21 cellular contexts compared by ENCODE assay signal in the genomic region with DNA sequence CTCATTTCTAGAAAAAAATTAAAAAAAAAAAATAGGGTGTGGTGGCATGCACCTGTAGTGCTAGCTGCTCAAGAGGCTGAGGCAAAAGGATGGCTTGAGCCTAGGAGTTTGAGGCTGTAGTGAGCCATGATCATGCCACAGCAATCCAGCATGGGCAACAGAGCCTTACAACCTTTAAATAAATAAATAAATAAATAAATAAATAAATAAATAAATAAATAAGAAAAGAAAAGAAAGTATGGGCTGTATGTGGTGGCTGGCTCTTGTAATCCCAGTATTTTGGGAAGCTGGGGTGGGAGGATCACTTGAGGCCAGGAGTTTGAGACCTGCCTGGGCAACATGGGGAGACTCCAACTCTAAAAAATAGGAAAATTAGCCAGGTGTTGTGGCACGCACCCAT.
DNase-seq lines count a peak whose midpoint lies in the region; ATAC-seq, FAIRE-seq and TF ChIP-seq lines count a peak whose summit lies in the region.
"Had no signal": no experiment of that assay in that cellular context is flagged by ENCODE, and none has a peak within 500 bp of the region (broad histone marks: within the 10 kb centered on the region; RNA-seq: fewer than 3 reads in every experiment).

No MANE protein-coding gene starts in this region.

- H3K27me3 Mint-ChIP-seq in T-helper 17 cell = no peaks in the 10 kb centered on the region
- H3K27me3 Mint-ChIP-seq: CD4-positive, alpha-beta T cell had no signal

- H3K4me3 Mint-ChIP-seq in T-helper 17 cell = no peak overlapping the region
- H3K4me3 Mint-ChIP-seq: CD4-positive, alpha-beta T cell; CD8-positive, alpha-beta T cell had no signal

- no peaks in the 10 kb centered on the region for H3K27me3 ChIP-seq in H7 (ENCODE audit: control insufficient read depth, insufficient read depth, low read length)
- H3K27me3 ChIP-seq: BE2C, BLaER1 had no signal

- H3K4me3 ChIP-seq in LNCaP clone FGC (ENCODE audit: low read depth, low read length) (peak overlapping the region; percentile 60), H7 (ENCODE audit: insufficient read depth, low read depth, low read length) (no peak overlapping the region)
- H3K4me3 ChIP-seq: BLaER1 had no signal

- FAIRE-seq in GM12891 (lab: Jason Lieb, UNC) = no peak
- FAIRE-seq: A204.1, G401.6, GM12892, GM18507 had no signal

- peak overlapping the region; percentile 35; the same call in 1 of the 2 replicates for H3K27ac ChIP-seq in C4-2B
- H3K27ac ChIP-seq: BLaER1 had no signal

- ATAC-seq in T-helper 17 cell = no peak
- ATAC-seq: CD8-positive, alpha-beta T cell had no signal

- peaks cover 2% of the 10 kb centered on the region for H3K9me3 ChIP-seq in T-helper 17 cell (ENCODE audit: control insufficient read depth, low read length, poor library complexity, severe bottlenecking)
- H3K9me3 ChIP-seq: BE2C, BLaER1, Caco-2 had no signal

- H3K36me3 Mint-ChIP-seq in T-helper 17 cell (ENCODE audit: low read depth) = no peaks in the 10 kb centered on the region
- H3K36me3 Mint-ChIP-seq: CD8-positive, alpha-beta T cell had no signal

- H3K4me1 Mint-ChIP-seq in T-helper 17 cell = no peaks in the 10 kb centered on the region

- TF ChIP-seq CTCF in C4-2B (conservative IDR thresholded peaks at IDR 0.05) (no peak), LNCaP clone FGC (IDR thresholded peaks at IDR 0.05; ENCODE audit: control insufficient read depth, extremely low read depth, insufficient read depth) (no peak)

- DNase-seq in DMS53 treated with DMSO at 0.1 percent for 48 hours (lab: John Stamatoyannopoulos, UW; ENCODE audit: unreplicated experiment) = peak; percentile 49
- DNase-seq in LNCaP clone FGC (ENCODE audit: low read depth) = no peak
- DNase-seq in T-helper 17 cell = no peak
- no peak for DNase-seq in NCI-H1694 (lab: John Stamatoyannopoulos, UW)
- no peak for DNase-seq in H7
- DNase-seq in GM12891 (ENCODE audit: insufficient read length, low spot score) = no peak
- DNase-seq: 8988T; BE2C; C1 segment of cervical spinal cord; Caco-2; Calu3; CD4-positive, alpha-beta T cell; CD8-positive, alpha-beta T cell; DMS79 treated with DMSO at 0.1 percent for 48 hours; GF-D8 had no signal

- TF ChIP-seq POLR2A in GM12891 (IDR thresholded peaks at IDR 0.05; ENCODE audit: low read depth, low read length) = no peak

- no peak overlapping the region for H3K27ac Mint-ChIP-seq in T-helper 17 cell
- H3K27ac Mint-ChIP-seq: CD4-positive, alpha-beta T cell; CD8-positive, alpha-beta T cell had no signal

- no peaks in the 10 kb centered on the region for H3K36me3 ChIP-seq in H7 (replicated peaks; ENCODE audit: control insufficient read depth, insufficient read depth, low read length)
- H3K36me3 ChIP-seq: BE2C, BLaER1 had no signal

TF ChIP-seq in GM12891, 5 proteins besides CTCF, POLR2A, EP300 and RAD21:
- TF ChIP-seq POU2F2 (IDR thresholded peaks at IDR 0.05; ENCODE audit: low read depth, low read length) = no peak
- TF ChIP-seq PAX5 (IDR thresholded peaks at IDR 0.05; ENCODE audit: insufficient read depth, low read length, severe bottlenecking) = no peak
